In the genomic region with DNA sequence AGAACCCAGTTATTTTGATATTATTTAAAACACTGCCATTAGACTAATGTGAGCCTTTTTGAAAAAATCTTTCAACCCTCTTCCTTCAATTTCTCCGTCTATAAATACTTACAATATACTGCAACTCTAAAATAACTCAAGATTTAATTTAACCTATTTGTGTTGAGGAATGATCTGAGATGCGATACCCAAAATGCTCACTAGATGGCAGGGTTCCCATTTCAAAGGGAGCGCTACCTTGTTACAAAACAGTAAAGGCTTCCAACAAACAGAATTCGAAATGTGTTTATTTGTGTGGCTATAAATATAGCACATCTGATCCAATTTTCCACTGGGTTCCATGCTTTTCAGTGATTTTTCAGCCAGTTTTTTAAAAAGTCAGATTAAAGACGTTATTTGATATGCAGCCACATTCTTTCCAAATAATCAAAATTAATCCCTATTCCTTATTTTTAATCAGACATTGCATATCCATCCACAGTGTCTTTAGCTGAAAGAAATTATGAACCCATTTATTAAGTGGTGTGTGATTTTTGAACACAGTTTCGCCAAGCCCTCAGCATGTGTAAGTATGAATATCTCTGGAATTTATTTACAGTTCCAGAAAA, we compare ENCODE assay signal across 8 cellular contexts.
A peak's percentile ranks its signal among the peaks of the same experiment; 100 is the strongest.
DNase-seq lines count a peak whose midpoint lies in the region; ATAC-seq and TF ChIP-seq lines count a peak whose summit lies in the region.

No MANE protein-coding gene starts in this region.

- H3K36me3 Mint-ChIP-seq in chondrocyte (ENCODE audit: low read depth): no peaks in the 10 kb centered on the region
- H3K36me3 Mint-ChIP-seq in stimulated activated naive B cell treated with anti-CD40 and anti-IgM and Interleukin-4, amounts not matched to agents 10 μg/mL and 1 μg/mL and 100 μg/mL, for 72 hours: no peaks in the 10 kb centered on the region

- H3K4me1 ChIP-seq in left lung: no peaks in the 10 kb centered on the region

- no peak overlapping the region for H3K27ac Mint-ChIP-seq in chondrocyte (ENCODE audit: unreplicated experiment)
- no peak overlapping the region for H3K27ac Mint-ChIP-seq in stimulated activated naive B cell treated with anti-CD40 and anti-IgM and Interleukin-4, amounts not matched to agents 10 μg/mL and 1 μg/mL and 100 μg/mL, for 72 hours

- peak; percentile 84 for ATAC-seq in left lung
- ATAC-seq in stimulated activated naive B cell treated with anti-CD40 and anti-IgM and Interleukin-4, amounts not matched to agents 10 μg/mL and 1 μg/mL and 100 μg/mL, for 72 hours (replicated peaks): no peak

- H3K27ac ChIP-seq in left lung: no peak overlapping the region

- no peaks in the 10 kb centered on the region for H3K36me3 ChIP-seq in left lung

- H3K27me3 ChIP-seq in left lung: no peaks in the 10 kb centered on the region

- no peak overlapping the region for H3K4me3 Mint-ChIP-seq in chondrocyte (ENCODE audit: unreplicated experiment)
- H3K4me3 Mint-ChIP-seq in stimulated activated naive B cell treated with anti-CD40 and anti-IgM and Interleukin-4, amounts not matched to agents 10 μg/mL and 1 μg/mL and 100 μg/mL, for 72 hours: no peak overlapping the region

- peaks cover 23% of the 10 kb centered on the region for H3K27me3 Mint-ChIP-seq in chondrocyte (ENCODE audit: low read depth)
- H3K27me3 Mint-ChIP-seq in stimulated activated naive B cell treated with anti-CD40 and anti-IgM and Interleukin-4, amounts not matched to agents 10 μg/mL and 1 μg/mL and 100 μg/mL, for 72 hours: no peaks in the 10 kb centered on the region

- TF ChIP-seq CTCF in GM20000 (IDR thresholded peaks at IDR 0.05; ENCODE audit: extremely low read depth, missing control alignments) (peak; percentile 70), chondrocyte (IDR thresholded peaks at IDR 0.05) (peak; percentile 99), left lung (IDR thresholded peaks at IDR 0.05) (peak; percentile 69 to 83)

- H3K9me3 ChIP-seq in left lung: no peaks in the 10 kb centered on the region

- peaks cover 21% of the 10 kb centered on the region for H3K4me1 Mint-ChIP-seq in chondrocyte (ENCODE audit: low read depth)
- no peaks in the 10 kb centered on the region for H3K4me1 Mint-ChIP-seq in stimulated activated naive B cell treated with anti-CD40 and anti-IgM and Interleukin-4, amounts not matched to agents 10 μg/mL and 1 μg/mL and 100 μg/mL, for 72 hours

- DNase-seq in EL (peak; percentile 64), GM20000 (ENCODE audit: low spot score) (peak; percentile 37), KG1 (lab: John Stamatoyannopoulos, UW) (peak; percentile 23), SW480 (ENCODE audit: low spot score) (peak; percentile 30), chondrocyte (ENCODE audit: low spot score) (no peak), left lung (no peak), NCI-H1436 (lab: John Stamatoyannopoulos, UW) (no peak)
- DNase-seq in stimulated activated naive B cell treated with anti-CD40 and anti-IgM and Interleukin-4, amounts not matched to agents 10 μg/mL and 1 μg/mL and 100 μg/mL, for 72 hours: peak; percentile 2

- intact Hi-C loops in left lung (cut with DNase I): no loop called here

- no peaks in the 10 kb centered on the region for H3K9me3 Mint-ChIP-seq in chondrocyte (ENCODE audit: low read depth)
- peaks cover 0 to 2% of the 10 kb centered on the region in 2 donors for H3K9me3 Mint-ChIP-seq in stimulated activated naive B cell treated with anti-CD40 and anti-IgM and Interleukin-4, amounts not matched to agents 10 μg/mL and 1 μg/mL and 100 μg/mL, for 72 hours

- no peak overlapping the region for H3K4me3 ChIP-seq in left lung

Comparison
In these comparisons a context has a peak if more than half of its experiments do, and no peak if none do; other contexts are left out.
1. DNase-seq: peak in EL (single experiment), GM20000 (single experiment), KG1 (single experiment), SW480 (single experiment) and stimulated activated naive B cell treated with anti-CD40 and anti-IgM and Interleukin-4, amounts not matched to agents 10 μg/mL and 1 μg/mL and 100 μg/mL, for 72 hours (single experiment); none in chondrocyte (single experiment), left lung (0 of 2) and NCI-H1436 (single experiment).
2. Peak in every context shown above with its lines, with median percentiles within 50 percentile points of each other: CTCF ChIP-seq.